In the genomic region with DNA sequence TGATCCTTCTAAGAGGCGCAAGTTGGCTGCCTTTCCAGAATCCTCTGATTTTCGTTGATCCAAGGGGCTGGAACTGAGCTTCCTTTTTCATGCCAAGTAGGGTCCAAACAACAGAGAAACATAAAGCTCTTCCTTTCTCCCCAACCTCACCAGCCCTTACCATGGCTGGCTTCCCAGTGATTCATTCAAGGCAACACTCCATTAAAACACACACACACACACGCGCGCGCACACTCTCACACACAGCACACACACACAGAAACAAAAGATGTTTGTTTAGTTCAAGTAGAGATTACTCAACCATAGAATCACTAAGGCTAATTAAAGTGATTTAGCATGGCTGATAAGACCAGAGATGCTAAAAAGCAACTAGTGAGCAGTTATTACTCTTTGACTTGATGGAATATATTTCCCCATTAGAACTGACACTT, we compare ENCODE assay signal across 12 cellular contexts. TPM values are rescaled to one million over a fixed set of nuclear protein-coding genes. Genes with fewer than 3 reads are reported as not detected.
DNase-seq lines count a peak whose midpoint lies in the region; ATAC-seq and TF ChIP-seq lines count a peak whose summit lies in the region.
"Had no signal": no experiment of that assay in that cellular context is flagged by ENCODE, and none has a peak within 500 bp of the region (broad histone marks: within the 10 kb centered on the region; RNA-seq: fewer than 3 reads in every experiment).

No MANE protein-coding gene starts in this region.

- no peaks in the 10 kb centered on the region for H3K9me3 ChIP-seq in Caco-2
- no peaks in the 10 kb centered on the region for H3K9me3 ChIP-seq in esophagus muscularis mucosa
- H3K9me3 ChIP-seq in CD8-positive, alpha-beta T cell (ENCODE audit: low read length), result no peaks in the 10 kb centered on the region

- peaks cover 10% of the 10 kb centered on the region; the same call in 1 of the 2 replicates for H3K4me1 ChIP-seq in Caco-2
- peaks cover 18 to 33% (median 28%) of the 10 kb centered on the region in 4 donors for H3K4me1 ChIP-seq in esophagus muscularis mucosa
- H3K4me1 ChIP-seq in CD8-positive, alpha-beta T cell (ENCODE audit: insufficient read depth, low read length), result peaks cover 4% of the 10 kb centered on the region

- WGBS in esophagus muscularis mucosa, result 65% methylated on average over 6 of the region's 6 CpGs

- no peaks in the 10 kb centered on the region for H3K27me3 ChIP-seq in Caco-2 (replicated peaks; ENCODE audit: control insufficient read depth, insufficient read depth, low read length)
- no peaks in the 10 kb centered on the region for H3K27me3 ChIP-seq in esophagus muscularis mucosa
- no peaks in the 10 kb centered on the region for H3K27me3 ChIP-seq in CD8-positive, alpha-beta T cell (ENCODE audit: insufficient read depth, low read length)

- H3K4me1 Mint-ChIP-seq in Caco-2 (ENCODE audit: low read depth, unreplicated experiment) (peaks cover 5% of the 10 kb centered on the region), naive B cell (peaks cover 0 to 4% (median 0%) of the 10 kb centered on the region in 3 donors)
- peaks cover 12% of the 10 kb centered on the region for H3K4me1 Mint-ChIP-seq in CD8-positive, alpha-beta T cell (ENCODE audit: low read depth)

- H3K27ac Mint-ChIP-seq in Caco-2 (ENCODE audit: unreplicated experiment) (peak overlapping the region; percentile 53), naive B cell (peak overlapping the region in 4 of 6 donors; percentile 12 to 57 (median 34))
- no peak overlapping the region for H3K27ac Mint-ChIP-seq in CD8-positive, alpha-beta T cell
- H3K27ac Mint-ChIP-seq: activated T-helper 1 cell treated with anti-CD3 and anti-CD28 coated beads, Interleukin-12 subunit alpha, Interleukin-12 subunit beta, Interleukin-2, Interleukin-4 antibody, amounts not matched to agents 30 ng/mL and 10 ng/mL and 1 ng/mL, durations not matched to agents 14 hours and 24 hours and 36 hours had no signal

- ATAC-seq in naive B cell (ENCODE audit: low read depth in 2 of 2), result no peak
- ATAC-seq in CD8-positive, alpha-beta T cell, result no peak
- ATAC-seq: left colon, Right ventricle myocardium inferior had no signal

- no peak for DNase-seq in Caco-2
- DNase-seq in NCI-H2029 treated with DMSO at 0.1 percent for 48 hours (lab: John Stamatoyannopoulos, UW), result peak; percentile 97
- peak; percentile 87 for DNase-seq in dermis blood vessel endothelial cell
- DNase-seq in naive B cell, result no peak
- no peak for DNase-seq in activated gamma-delta T cell treated with Interleukin-2 at 50 U/mL for 16 hours
- no peak for DNase-seq in esophagus muscularis mucosa (ENCODE audit: extremely low spot score)
- DNase-seq in stimulated activated CD4-positive, alpha-beta T cell treated with anti-CD3 and anti-CD28 coated beads, Interleukin-2, amount 100 ng/mL, for 48 hours, result no peak
- no peak for DNase-seq in CD8-positive, alpha-beta T cell

- H3K4me3 ChIP-seq in Caco-2 (ENCODE audit: low read depth, low read length) (no peak overlapping the region), esophagus muscularis mucosa (no peak overlapping the region)
- H3K4me3 ChIP-seq in CD8-positive, alpha-beta T cell (ENCODE audit: low read depth, low read length), result no peak overlapping the region
- H3K4me3 ChIP-seq: GM12878 had no signal

- TF ChIP-seq POLR2A in esophagus muscularis mucosa (IDR thresholded peaks at IDR 0.05; ENCODE audit: low read depth), result no peak

- H3K27ac ChIP-seq in esophagus muscularis mucosa (replicated peaks in 1 of 4), result no peak overlapping the region
- H3K27ac ChIP-seq in CD8-positive, alpha-beta T cell (ENCODE audit: low read depth, low read length), result no peak overlapping the region

- TF ChIP-seq CTCF in Caco-2 (IDR thresholded peaks at IDR 0.05; ENCODE audit: insufficient read depth in 1 of 2, low read depth in 1 of 2, low read length in 1 of 2, severe bottlenecking in 1 of 2, unreplicated experiment in 1 of 2), result no peak
- no peak for TF ChIP-seq CTCF in esophagus muscularis mucosa (IDR thresholded peaks at IDR 0.05)
- no peak for TF ChIP-seq CTCF in CD8-positive, alpha-beta T cell (IDR thresholded peaks at IDR 0.05)

- no TSS peak for BruUV-seq in Caco-2 (replicated peaks; lab: Mats Ljungman, UMichigan)

- H3K4me3 Mint-ChIP-seq in Caco-2 (ENCODE audit: unreplicated experiment) (no peak overlapping the region), naive B cell (no peak overlapping the region)
- no peak overlapping the region for H3K4me3 Mint-ChIP-seq in CD8-positive, alpha-beta T cell
- H3K4me3 Mint-ChIP-seq: activated T-helper 1 cell treated with anti-CD3 and anti-CD28 coated beads, Interleukin-12 subunit alpha, Interleukin-12 subunit beta, Interleukin-2, Interleukin-4 antibody, amounts not matched to agents 30 ng/mL and 10 ng/mL and 1 ng/mL, durations not matched to agents 14 hours and 24 hours and 36 hours had no signal

- H3K9me3 Mint-ChIP-seq in Caco-2 (ENCODE audit: unreplicated experiment) (no peaks in the 10 kb centered on the region), naive B cell (no peaks in the 10 kb centered on the region)
- no peaks in the 10 kb centered on the region for H3K9me3 Mint-ChIP-seq in CD8-positive, alpha-beta T cell
- H3K9me3 Mint-ChIP-seq: activated T-helper 1 cell treated with anti-CD3 and anti-CD28 coated beads, Interleukin-12 subunit alpha, Interleukin-12 subunit beta, Interleukin-2, Interleukin-4 antibody, amounts not matched to agents 30 ng/mL and 10 ng/mL and 1 ng/mL, durations not matched to agents 14 hours and 24 hours and 36 hours had no signal

- H3K36me3 ChIP-seq in Caco-2 (ENCODE audit: control insufficient read depth, insufficient read depth, low read length) (peaks cover 1% of the 10 kb centered on the region), esophagus muscularis mucosa (peaks cover 0 to 27% (median 19%) of the 10 kb centered on the region in 4 donors)
- H3K36me3 ChIP-seq in CD8-positive, alpha-beta T cell (ENCODE audit: insufficient read depth, low read length), result peaks cover 11% of the 10 kb centered on the region

- no peak for TF ChIP-seq EP300 in esophagus muscularis mucosa (IDR thresholded peaks at IDR 0.05)

- H3K36me3 Mint-ChIP-seq in Caco-2 (ENCODE audit: insufficient read depth, unreplicated experiment), result peaks cover 31% of the 10 kb centered on the region
- peaks cover 0 to 3% of the 10 kb centered on the region in 2 donors for H3K36me3 Mint-ChIP-seq in naive B cell
- peaks cover 46% of the 10 kb centered on the region for H3K36me3 Mint-ChIP-seq in CD8-positive, alpha-beta T cell

- intact Hi-C loops in Caco-2 (cut with micrococcal nuclease; ENCODE audit: unreplicated experiment) (loop anchor here (10.0 kb wide), 2 partner anchors 137 to 287 kb away; partner anchors contain the start of gene CCDC30), esophagus muscularis mucosa (cut with DNase I) (loop anchor here (5.0 to 10.0 kb wide), 2 partner anchors 160 to 277 kb away; partner anchors contain the start of genes FOXJ3, PPCS and ZMYND12)
- intact Hi-C loops in CD8-positive, alpha-beta T cell (cut with DNase I, micrococcal nuclease), result loop anchor here (1.0 to 10.0 kb wide), 3 partner anchors 157 to 283 kb away; partner anchors contain the start of genes PPCS (in 1 of the 2) and ZMYND12 (in 1 of the 2)

- H3K27me3 Mint-ChIP-seq in Caco-2 (ENCODE audit: insufficient read depth, unreplicated experiment) (no peaks in the 10 kb centered on the region), naive B cell (no peaks in the 10 kb centered on the region)
- no peaks in the 10 kb centered on the region for H3K27me3 Mint-ChIP-seq in CD8-positive, alpha-beta T cell (ENCODE audit: low read depth)

- POLR2A ChIA-PET in Caco-2 (lab: Charles Lee), result no interaction called here
- POLR2A ChIA-PET in CD8-positive, alpha-beta T cell (lab: Charles Lee), result no interaction called here

- CTCF ChIA-PET in Caco-2 (lab: Charles Lee), result no interaction called here
- CTCF ChIA-PET in CD8-positive, alpha-beta T cell (lab: Charles Lee), result interaction anchor here (0.7 to 1.2 kb wide), 3 partner anchors 140 to 233 kb away, joined by 3 read pairs; no protein-coding TSS in a partner anchor

RNA-seq across cellular contexts. Expression of gene GUCA2A, which starts 13.0 kb away (rescaled TPM):
- total RNA-seq in Caco-2 (2022) (24.1 and 28.8 TPM in 2 replicates), dermis blood vessel endothelial cell (not detected in 2 replicates), esophagus muscularis mucosa (not detected)
- polyA plus RNA-seq in naive B cell (ENCODE audit: low read depth in 6 of 6), result not detected
- not detected for total RNA-seq in CD8-positive, alpha-beta T cell
- total RNA-seq: activated T-helper 1 cell treated with anti-CD3 and anti-CD28 coated beads, Interleukin-12 subunit alpha, Interleukin-12 subunit beta, Interleukin-2, Interleukin-4 antibody, amounts not matched to agents 30 ng/mL and 10 ng/mL and 1 ng/mL, durations not matched to agents 14 hours and 24 hours and 36 hours; GM12878; Right ventricle myocardium inferior had no signal
- polyA plus RNA-seq: GM12878 had no signal

RNA-seq across cellular contexts. Expression of gene GUCA2B, which starts 24.4 kb away (rescaled TPM):
- total RNA-seq in Caco-2 (2022) (0.75 TPM in 1 of 2 replicates, not detected in the other), dermis blood vessel endothelial cell (not detected in 2 replicates), esophagus muscularis mucosa (not detected)
- not detected for polyA plus RNA-seq in naive B cell (ENCODE audit: low read depth in 6 of 6)
- total RNA-seq in CD8-positive, alpha-beta T cell, result not detected
- total RNA-seq: activated T-helper 1 cell treated with anti-CD3 and anti-CD28 coated beads, Interleukin-12 subunit alpha, Interleukin-12 subunit beta, Interleukin-2, Interleukin-4 antibody, amounts not matched to agents 30 ng/mL and 10 ng/mL and 1 ng/mL, durations not matched to agents 14 hours and 24 hours and 36 hours; GM12878; Right ventricle myocardium inferior had no signal
- polyA plus RNA-seq: GM12878 had no signal

Comparison
In these comparisons a context has a peak if more than half of its experiments do, and no peak if none do; other contexts are left out.
1. DNase-seq: peak in NCI-H2029 treated with DMSO at 0.1 percent for 48 hours (single experiment) and dermis blood vessel endothelial cell (single experiment); none in Caco-2 (0 of 2), naive B cell (single experiment), activated gamma-delta T cell treated with Interleukin-2 at 50 U/mL for 16 hours (single experiment), esophagus muscularis mucosa (single experiment), stimulated activated CD4-positive, alpha-beta T cell treated with anti-CD3 and anti-CD28 coated beads, Interleukin-2, amount 100 ng/mL, for 48 hours (0 of 2) and CD8-positive, alpha-beta T cell (0 of 7).
2. RNA of gene GUCA2A, which starts 13.0 kb away (total RNA-seq): 24.1 to 28.8 TPM in Caco-2; not detected in dermis blood vessel endothelial cell, not detected in esophagus muscularis mucosa and not detected in CD8-positive, alpha-beta T cell; every median in the first group is over 10 times any median in the second.